ENCODE assay signal across 3 cellular contexts in genomic region chr19:7679771-7680605, GRCh38.
TF ChIP-seq lines count a peak whose summit lies in the region.

No MANE protein-coding gene starts in this region.

TF ChIP-seq in SK-N-SH, 30 proteins besides CTCF, POLR2A, EP300 and RAD21 (continued from another document):
- no peak for TF ChIP-seq TAF1 (IDR thresholded peaks at IDR 0.05; ENCODE audit: borderline replicate concordance, low read depth, low read length)
- no peak for TF ChIP-seq RFX5 (IDR thresholded peaks at IDR 0.05; ENCODE audit: low read length)
- TF ChIP-seq RCOR1 (IDR thresholded peaks at IDR 0.05; ENCODE audit: low read length): no peak
- no peak for TF ChIP-seq YY1 (IDR thresholded peaks at IDR 0.05; ENCODE audit: low read depth)
- TF ChIP-seq FOXJ3 (CRISPR knock-in tag; IDR thresholded peaks at IDR 0.05): no peak
- no peak for TF ChIP-seq ELF1 (IDR thresholded peaks at IDR 0.05)

TF ChIP-seq in SK-N-SH treated with all-trans-retinoic acid at 6 μM for 48 hours, 23 proteins besides CTCF, POLR2A, EP300 and RAD21 (continued from another document):
- TF ChIP-seq ZNF8 (CRISPR knock-in tag; IDR thresholded peaks at IDR 0.05) (no peak), ZNF565 (CRISPR knock-in tag; conservative IDR thresholded peaks at IDR 0.05; ENCODE audit: low read depth) (no peak), ESRRG (CRISPR knock-in tag; IDR thresholded peaks at IDR 0.05) (no peak), GLIS3 (CRISPR knock-in tag; IDR thresholded peaks at IDR 0.05) (no peak), CSRNP3 (CRISPR knock-in tag; IDR thresholded peaks at IDR 0.05) (no peak), BACH2 (CRISPR knock-in tag; IDR thresholded peaks at IDR 0.05; ENCODE audit: borderline replicate concordance) (no peak), SNAI2 (CRISPR knock-in tag; IDR thresholded peaks at IDR 0.05) (no peak), POU6F1 (CRISPR knock-in tag; IDR thresholded peaks at IDR 0.05; ENCODE audit: borderline replicate concordance, low read depth) (no peak), RARB (CRISPR knock-in tag; IDR thresholded peaks at IDR 0.05) (no peak), CSDC2 (CRISPR knock-in tag; IDR thresholded peaks at IDR 0.05) (no peak), ZC3H10 (CRISPR knock-in tag; IDR thresholded peaks at IDR 0.05) (no peak), TSHZ2 (CRISPR knock-in tag; IDR thresholded peaks at IDR 0.05) (no peak), TCF4 (CRISPR knock-in tag; IDR thresholded peaks at IDR 0.05; ENCODE audit: borderline replicate concordance) (no peak), ARNTL (CRISPR knock-in tag; IDR thresholded peaks at IDR 0.05; ENCODE audit: borderline replicate concordance, low read depth) (no peak)

TF ChIP-seq in WTC11, 78 proteins besides CTCF, POLR2A, EP300 and RAD21 (continued from another document):
- TF ChIP-seq ZSCAN18 (CRISPR knock-in tag; IDR thresholded peaks at IDR 0.05): no peak
- TF ChIP-seq SMAD4 (CRISPR knock-in tag; IDR thresholded peaks at IDR 0.05): no peak
- TF ChIP-seq ATF2 (CRISPR knock-in tag; IDR thresholded peaks at IDR 0.05; ENCODE audit: borderline replicate concordance, low read depth): no peak
TF ChIP-seq in WTC11: peak in this region for 0.
